Comparison of ENCODE assay signal across 8 cellular contexts in genomic region chr4:55125087-55125721, GRCh38. TPM values are rescaled to one million over a fixed set of nuclear protein-coding genes. Genes with fewer than 3 reads are reported as not detected.
DNase-seq lines count a peak whose midpoint lies in the region; ATAC-seq, FAIRE-seq and TF ChIP-seq lines count a peak whose summit lies in the region.

Gene KDR (minus strand): TSS chr4:55125595. CDS start chr4:55125293, 302 bp downstream.

- H3K27ac ChIP-seq in trophoblast cell (ENCODE audit: low read depth, low read length): no peak within 1 kb of the TSS

- no peak within 1 kb of the TSS for H3K23ac ChIP-seq in trophoblast cell (ENCODE audit: low read length)

- H4K12ac ChIP-seq in trophoblast cell (ENCODE audit: low read depth, low read length): no peak within 1 kb of the TSS

- no peaks in the 10 kb centered on the region for H3K79me1 ChIP-seq in trophoblast cell (ENCODE audit: low read length)

- H2AFZ ChIP-seq in trophoblast cell (ENCODE audit: insufficient read depth, low read length, poor library complexity): peak within 1 kb of the TSS; percentile 56

- no peaks in the 10 kb centered on the region for H3K79me2 ChIP-seq in trophoblast cell (ENCODE audit: control insufficient read depth, insufficient read depth, low read length, poor library complexity)

- peaks cover 24% of the 10 kb centered on the region for H3K27me3 ChIP-seq in trophoblast cell (ENCODE audit: insufficient read depth, low read length)

- ATAC-seq in SK-N-SH treated with all-trans-retinoic acid at 6 μM for 48 hours: peak; percentile 88

- no peak within 1 kb of the TSS for H2BK5ac ChIP-seq in trophoblast cell (ENCODE audit: low read depth, low read length, poor library complexity)

- H3K9ac ChIP-seq in trophoblast cell (ENCODE audit: low read length): no peak within 1 kb of the TSS

- no peak within 1 kb of the TSS for H4K91ac ChIP-seq in trophoblast cell (ENCODE audit: low read depth, low read length)

- no peak within 1 kb of the TSS for H2BK12ac ChIP-seq in trophoblast cell (ENCODE audit: low read length)

- DNase-seq in ELR (ENCODE audit: low read depth) (peak; percentile 30), germinal center (ENCODE audit: low spot score) (peak; percentile 7), trophoblast cell (no peak), SW 1271 (lab: John Stamatoyannopoulos, UW) (no peak), NCI-H1694 (lab: John Stamatoyannopoulos, UW) (no peak), GM12891 (ENCODE audit: insufficient read length, low spot score) (no peak), HuH-7.5 (ENCODE audit: low spot score) (no peak)

- no peak within 1 kb of the TSS for H2BK120ac ChIP-seq in trophoblast cell (ENCODE audit: insufficient read depth, low read length, poor library complexity)

- no peak for TF ChIP-seq POLR2A in GM12891 (IDR thresholded peaks at IDR 0.05; ENCODE audit: low read depth, low read length)

- no peaks in the 10 kb centered on the region for H3K36me3 ChIP-seq in trophoblast cell (ENCODE audit: control insufficient read depth in 1 of 2, insufficient read depth in 2 of 2, low read length in 2 of 2)

- H3K9me3 ChIP-seq in trophoblast cell (ENCODE audit: insufficient read depth, low read depth, low read length): no peaks in the 10 kb centered on the region

- peak within 1 kb of the TSS; percentile 68 for H3K4me3 ChIP-seq in trophoblast cell (ENCODE audit: low read depth, low read length)

- H2AK5ac ChIP-seq in trophoblast cell (ENCODE audit: low read length): no peak within 1 kb of the TSS

- no peak within 1 kb of the TSS for H4K8ac ChIP-seq in trophoblast cell (ENCODE audit: low read depth, low read length)

- H3K4ac ChIP-seq in trophoblast cell (ENCODE audit: low read depth, low read length): no peak within 1 kb of the TSS

- peak within 1 kb of the TSS; percentile 93 for H3K4me2 ChIP-seq in trophoblast cell (ENCODE audit: low read length)

- no peak for FAIRE-seq in GM12891 (lab: Jason Lieb, UNC)

- H3K4me1 ChIP-seq in trophoblast cell (ENCODE audit: control insufficient read depth in 1 of 2, insufficient read depth in 2 of 2, low read length in 2 of 2): peaks cover 7 to 12% of the 10 kb centered on the region in 2 experiments

- no peak within 1 kb of the TSS for H3K18ac ChIP-seq in trophoblast cell (ENCODE audit: low read length)

- H3K14ac ChIP-seq in trophoblast cell (ENCODE audit: low read length): no peak within 1 kb of the TSS

- WGBS in trophoblast cell (ENCODE audit: extremely low coverage, insufficient coverage, insufficient read length): no CpG with 5 or more reads among the region's 57 CpGs

TF ChIP-seq in SK-N-SH treated with all-trans-retinoic acid at 6 μM for 48 hours, 23 proteins besides CTCF, POLR2A, EP300 and RAD21:
- TF ChIP-seq OSR1 (CRISPR knock-in tag; IDR thresholded peaks at IDR 0.05) (no peak), CREB5 (CRISPR knock-in tag; IDR thresholded peaks at IDR 0.05; ENCODE audit: low read depth) (no peak), PPARA (CRISPR knock-in tag; IDR thresholded peaks at IDR 0.05; ENCODE audit: borderline replicate concordance) (no peak), PATZ1 (CRISPR knock-in tag; IDR thresholded peaks at IDR 0.05; ENCODE audit: borderline replicate concordance) (no peak)

TF ChIP-seq in GM12891, 5 proteins besides CTCF, POLR2A, EP300 and RAD21:
- TF ChIP-seq POLR2AphosphoS5 (IDR thresholded peaks at IDR 0.05; ENCODE audit: low read depth, low read length): no peak
- TF ChIP-seq PAX5 (IDR thresholded peaks at IDR 0.05; ENCODE audit: insufficient read depth, low read length, severe bottlenecking): no peak
TF ChIP-seq in GM12891: peak in this region for 0.

RNA-seq across cellular contexts. Expression of gene KDR, which starts in this region (rescaled TPM):
- 0.87 and 0.92 TPM in 2 replicates for polyA plus RNA-seq in trophoblast cell (2013)
- polyA plus RNA-seq in GM12891 (2012; ENCODE audit: low read depth, missing spikeins): not detected

Comparison
In these comparisons a context has a peak if more than half of its experiments do, and no peak if none do; other contexts are left out.
1. DNase-seq: peak in ELR (single experiment) and germinal center (single experiment); none in trophoblast cell (0 of 2), SW 1271 (0 of 2), NCI-H1694 (single experiment), GM12891 (single experiment) and HuH-7.5 (single experiment).